ENCODE assay signal across 1 cellular context in genomic region chr20:33008336-33009213, GRCh38.
TF ChIP-seq lines count a peak whose summit lies in the region.

No MANE protein-coding gene starts in this region.

TF ChIP-seq in HepG2, 621 proteins besides CTCF, POLR2A, EP300 and RAD21 (continued from another document and continues in another):
- no peak for TF ChIP-seq IRF9 (CRISPR knock-in tag; IDR thresholded peaks at IDR 0.05; ENCODE audit: borderline replicate concordance)
- no peak; the same call in 1 of the 2 replicates for TF ChIP-seq ZNF362 (CRISPR knock-in tag; IDR thresholded peaks at IDR 0.05; ENCODE audit: borderline replicate concordance)
- TF ChIP-seq KDM6A (CRISPR knock-in tag; IDR thresholded peaks at IDR 0.05; ENCODE audit: low read depth), result no peak
- no peak for TF ChIP-seq SP140L (CRISPR knock-in tag; IDR thresholded peaks at IDR 0.05; ENCODE audit: borderline replicate concordance)
- TF ChIP-seq DZIP1 (CRISPR knock-in tag; IDR thresholded peaks at IDR 0.05), result peak; percentile 95
- TF ChIP-seq ZNF790 (CRISPR knock-in tag; IDR thresholded peaks at IDR 0.05; ENCODE audit: borderline replicate concordance), result no peak
- TF ChIP-seq ZFP36L2 (CRISPR knock-in tag; IDR thresholded peaks at IDR 0.05), result 0 out of 2 replicates have a peak, but pooled peaks have one; percentile 70
- TF ChIP-seq SP4 (CRISPR knock-in tag; IDR thresholded peaks at IDR 0.05), result 0 out of 2 replicates have a peak, but pooled peaks have one; percentile 9
- no peak; the same call in 1 of the 2 replicates for TF ChIP-seq TFDP2 (CRISPR knock-in tag; IDR thresholded peaks at IDR 0.05)
- TF ChIP-seq ZNF543 (CRISPR knock-in tag; IDR thresholded peaks at IDR 0.05), result no peak
- TF ChIP-seq REST (IDR thresholded peaks at IDR 0.05; ENCODE audit: borderline replicate concordance in 1 of 2, low read depth in 1 of 2, low read length in 2 of 2), result 0 out of 4 replicates have a peak, but pooled peaks of 1 of the 2 experiments have one; percentile 8
- TF ChIP-seq TERF1 (CRISPR knock-in tag; IDR thresholded peaks at IDR 0.05), result peak; percentile 67; the same call in 1 of the 2 replicates
- peak; percentile 25; the same call in 1 of the 2 replicates for TF ChIP-seq CREBL2 (CRISPR knock-in tag; IDR thresholded peaks at IDR 0.05; ENCODE audit: borderline replicate concordance)
- TF ChIP-seq TIGD3 (CRISPR knock-in tag; IDR thresholded peaks at IDR 0.05; ENCODE audit: borderline replicate concordance), result peak; percentile 28; the same call in 1 of the 2 replicates
- 0 out of 2 replicates have a peak, but pooled peaks have one; percentile 19 for TF ChIP-seq ZNF441 (CRISPR knock-in tag; IDR thresholded peaks at IDR 0.05; ENCODE audit: borderline replicate concordance)
- TF ChIP-seq ZNF878 (CRISPR knock-in tag; IDR thresholded peaks at IDR 0.05), result no peak
- TF ChIP-seq MYNN (CRISPR knock-in tag; IDR thresholded peaks at IDR 0.05; ENCODE audit: low read depth), result 0 out of 2 replicates have a peak, but pooled peaks have one; percentile 5
- TF ChIP-seq REL (CRISPR knock-in tag; conservative IDR thresholded peaks at IDR 0.05), result peak; percentile 83; the same call in 1 of the 2 replicates
- TF ChIP-seq POLR2AphosphoS2 (IDR thresholded peaks at IDR 0.05; ENCODE audit: low read depth, low read length), result no peak
- no peak for TF ChIP-seq ZNF101 (CRISPR knock-in tag; IDR thresholded peaks at IDR 0.05; ENCODE audit: borderline replicate concordance, low read depth)
- peak; percentile 82; the same call in 1 of the 2 replicates for TF ChIP-seq E2F2 (CRISPR knock-in tag; IDR thresholded peaks at IDR 0.05; ENCODE audit: borderline replicate concordance)
- TF ChIP-seq NFAT5 (CRISPR knock-in tag; IDR thresholded peaks at IDR 0.05), result peak; percentile 75
- TF ChIP-seq MED1 (CRISPR knock-in tag; IDR thresholded peaks at IDR 0.05), result peak; percentile 66
- peak; percentile 76; the same call in 1 of the 2 replicates for TF ChIP-seq TP53 (CRISPR knock-in tag; conservative IDR thresholded peaks at IDR 0.05)
- TF ChIP-seq RBFOX2 (IDR thresholded peaks at IDR 0.05; ENCODE audit: low read depth, low read length), result peak; percentile 90
- TF ChIP-seq ZFP37 (CRISPR knock-in tag; IDR thresholded peaks at IDR 0.05; ENCODE audit: borderline replicate concordance), result no peak
- TF ChIP-seq NCOR1 (IDR thresholded peaks at IDR 0.05; ENCODE audit: borderline replicate concordance, low read length), result no peak
- TF ChIP-seq HOXD1 (CRISPR knock-in tag; IDR thresholded peaks at IDR 0.05), result 0 out of 2 replicates have a peak, but pooled peaks have one; percentile 30
- TF ChIP-seq PAX8 (CRISPR knock-in tag; IDR thresholded peaks at IDR 0.05; ENCODE audit: borderline replicate concordance), result 0 out of 2 replicates have a peak, but pooled peaks have one; percentile 16
- 0 out of 2 replicates have a peak, but pooled peaks have one; percentile 53 for TF ChIP-seq ZNF552 (CRISPR knock-in tag; IDR thresholded peaks at IDR 0.05; ENCODE audit: borderline replicate concordance)
- TF ChIP-seq FOXA3 (CRISPR knock-in tag; IDR thresholded peaks at IDR 0.05), result no peak
- TF ChIP-seq ZBTB33 (CRISPR knock-in tag; IDR thresholded peaks at IDR 0.05), result peak; percentile 85
